In the genomic region with DNA sequence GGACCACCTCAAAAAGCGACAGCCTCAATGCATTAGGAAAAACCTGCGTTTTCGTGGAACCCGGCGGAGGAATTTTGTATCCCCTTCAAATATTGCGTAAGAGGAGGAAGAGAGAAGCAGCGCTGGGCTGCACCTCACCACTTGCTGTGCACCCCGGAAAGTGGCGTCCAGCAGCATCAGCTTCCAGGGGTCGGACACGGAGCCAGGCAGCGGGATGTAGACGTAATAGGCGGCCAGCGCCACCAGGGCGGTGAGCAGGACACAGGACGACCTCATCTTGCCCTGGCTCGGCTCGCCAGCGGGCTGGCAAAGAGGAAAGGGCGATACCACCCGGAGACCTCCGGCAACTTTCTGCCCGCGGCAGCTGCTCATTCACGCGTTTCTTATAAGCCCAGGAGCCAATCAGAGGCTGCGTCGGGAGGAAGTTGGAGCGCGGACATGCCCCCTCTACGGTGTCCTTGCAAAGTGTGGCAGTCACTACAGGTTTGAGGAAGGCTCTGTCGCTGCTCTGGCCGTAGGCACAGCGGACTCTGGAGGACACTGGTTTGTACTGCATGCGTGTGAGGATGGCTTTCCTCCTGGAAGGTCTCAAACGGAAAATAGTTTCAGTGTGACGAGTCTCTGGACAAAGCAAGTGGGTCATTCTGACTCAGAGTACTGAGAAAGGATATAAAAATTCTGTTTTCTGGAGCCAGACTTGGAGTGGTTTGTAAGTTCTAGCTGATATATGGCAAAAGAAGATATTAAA, we compare ENCODE assay signal across 8 cellular contexts. TPM values are rescaled to one million over a fixed set of nuclear protein-coding genes. Genes with fewer than 3 reads are reported as not detected.
A peak's percentile ranks its signal among the peaks of the same experiment; 100 is the strongest.
DNase-seq lines count a peak whose midpoint lies in the region; ATAC-seq and TF ChIP-seq lines count a peak whose summit lies in the region.

A gene with protein sequence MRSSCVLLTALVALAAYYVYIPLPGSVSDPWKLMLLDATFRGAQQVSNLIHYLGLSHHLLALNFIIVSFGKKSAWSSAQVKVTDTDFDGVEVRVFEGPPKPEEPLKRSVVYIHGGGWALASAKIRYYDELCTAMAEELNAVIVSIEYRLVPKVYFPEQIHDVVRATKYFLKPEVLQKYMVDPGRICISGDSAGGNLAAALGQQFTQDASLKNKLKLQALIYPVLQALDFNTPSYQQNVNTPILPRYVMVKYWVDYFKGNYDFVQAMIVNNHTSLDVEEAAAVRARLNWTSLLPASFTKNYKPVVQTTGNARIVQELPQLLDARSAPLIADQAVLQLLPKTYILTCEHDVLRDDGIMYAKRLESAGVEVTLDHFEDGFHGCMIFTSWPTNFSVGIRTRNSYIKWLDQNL (minus strand): TSS at position 359 of the 748 bp plus-strand sequence. CDS start 83 bp downstream, at position 276.

- no peak for TF ChIP-seq EP300 in transverse colon (IDR thresholded peaks at IDR 0.05; ENCODE audit: low read depth)

- H3K4me1 ChIP-seq in cardiac muscle cell (ENCODE audit: low read depth) (peaks cover 6% of the 10 kb centered on the region), parathyroid adenoma (no peaks in the 10 kb centered on the region), transverse colon (peaks cover 0 to 42% (median 22%) of the 10 kb centered on the region in 4 donors)

- TF ChIP-seq POLR2A in transverse colon (IDR thresholded peaks at IDR 0.05) = peak; percentile 97

- H3K4me3 ChIP-seq in SU-DHL-6 (ENCODE audit: insufficient read depth, low read length, poor library complexity, severe bottlenecking) (peak within 1 kb of the TSS; percentile 85), cardiac muscle cell (peak within 1 kb of the TSS; percentile 70), parathyroid adenoma (ENCODE audit: low read depth, low read length) (peak within 1 kb of the TSS; percentile 98), transverse colon (peak within 1 kb of the TSS; percentile 51 to 67 (median 60))

- H2AFZ ChIP-seq in SU-DHL-6 (ENCODE audit: low read depth, low read length, severe bottlenecking) (peak within 1 kb of the TSS; percentile 92), parathyroid adenoma (peak within 1 kb of the TSS; percentile 94)

- H3K4me3 Mint-ChIP-seq in activated naive CD8-positive, alpha-beta T cell treated with anti-CD3 and anti-CD28 coated beads, Interleukin-2, amount 50 U/mL, for 24 hours = peak within 1 kb of the TSS; percentile 93

- H3K79me2 ChIP-seq in SU-DHL-6 (ENCODE audit: insufficient read depth, low read length) = peaks cover 24% of the 10 kb centered on the region
- peaks cover 15% of the 10 kb centered on the region for H3K79me2 ChIP-seq in parathyroid adenoma

- no peaks in the 10 kb centered on the region for H3K27me3 Mint-ChIP-seq in activated naive CD8-positive, alpha-beta T cell treated with anti-CD3 and anti-CD28 coated beads, Interleukin-2, amount 50 U/mL, for 24 hours

- H3K27me3 ChIP-seq in SU-DHL-6 (ENCODE audit: low read length) (no peaks in the 10 kb centered on the region), cardiac muscle cell (peaks cover 9% of the 10 kb centered on the region), parathyroid adenoma (ENCODE audit: control insufficient read depth, insufficient read depth, low read length) (no peaks in the 10 kb centered on the region), transverse colon (no peaks in the 10 kb centered on the region)

- H3K4me1 Mint-ChIP-seq in activated naive CD8-positive, alpha-beta T cell treated with anti-CD3 and anti-CD28 coated beads, Interleukin-2, amount 50 U/mL, for 24 hours = peaks cover 25% of the 10 kb centered on the region

- H3K27ac ChIP-seq in SU-DHL-6 (ENCODE audit: low read depth, low read length) = peak within 1 kb of the TSS; percentile 30
- peak within 1 kb of the TSS; percentile 8 for H3K27ac ChIP-seq in cardiac muscle cell
- H3K27ac ChIP-seq in parathyroid adenoma = peak within 1 kb of the TSS; percentile 77
- H3K27ac ChIP-seq in transverse colon = peak within 1 kb of the TSS; percentile 89 to 93 (median 90)

- H3K36me3 ChIP-seq in SU-DHL-6 (ENCODE audit: low read length) (no peaks in the 10 kb centered on the region), cardiac muscle cell (no peaks in the 10 kb centered on the region), parathyroid adenoma (ENCODE audit: control insufficient read depth, insufficient read depth, low read length) (no peaks in the 10 kb centered on the region), transverse colon (no peaks in the 10 kb centered on the region)

- 0 to 1% methylated on average over 3 to 23 of the region's 38 CpGs for WGBS in transverse colon (ENCODE audit: low coverage in 1 of 2), 2 donors

- intact Hi-C loops in transverse colon (cut with DNase I; ENCODE audit: low total_unique reads) = no loop called here

- H3K4me2 ChIP-seq in SU-DHL-6 (ENCODE audit: low read depth, low read length, poor library complexity, severe bottlenecking) (peak within 1 kb of the TSS; percentile 74), parathyroid adenoma (ENCODE audit: low read length) (peak within 1 kb of the TSS; percentile 90)

- no peaks in the 10 kb centered on the region for H3K9me2 ChIP-seq in SU-DHL-6 (replicated peaks; ENCODE audit: insufficient read depth, low read length)

- peak; percentile 100 for ATAC-seq in HG02759 (IDR thresholded peaks at IDR 0.05; ENCODE audit: unreplicated experiment)
- peak; percentile 99 for ATAC-seq in activated naive CD8-positive, alpha-beta T cell treated with anti-CD3 and anti-CD28 coated beads, Interleukin-2, amount 50 U/mL, for 24 hours

- H4K20me1 ChIP-seq in SU-DHL-6 (ENCODE audit: low read depth, low read length) = no peaks in the 10 kb centered on the region

- peak within 1 kb of the TSS; percentile 55 for H3K27ac Mint-ChIP-seq in activated naive CD8-positive, alpha-beta T cell treated with anti-CD3 and anti-CD28 coated beads, Interleukin-2, amount 50 U/mL, for 24 hours

- no peaks in the 10 kb centered on the region for H3F3A ChIP-seq in SU-DHL-6 (ENCODE audit: insufficient read depth)

- H3K36me3 Mint-ChIP-seq in activated naive CD8-positive, alpha-beta T cell treated with anti-CD3 and anti-CD28 coated beads, Interleukin-2, amount 50 U/mL, for 24 hours (ENCODE audit: low read depth) = no peaks in the 10 kb centered on the region

- H3K9me3 ChIP-seq in SU-DHL-6 (ENCODE audit: insufficient read depth, low read length) (no peaks in the 10 kb centered on the region), cardiac muscle cell (ENCODE audit: low read depth) (no peaks in the 10 kb centered on the region), parathyroid adenoma (ENCODE audit: control insufficient read depth, low read length) (no peaks in the 10 kb centered on the region), transverse colon (no peaks in the 10 kb centered on the region)

- H3K9me3 Mint-ChIP-seq in activated naive CD8-positive, alpha-beta T cell treated with anti-CD3 and anti-CD28 coated beads, Interleukin-2, amount 50 U/mL, for 24 hours = no peaks in the 10 kb centered on the region

- DNase-seq in NCI-H128 (lab: John Stamatoyannopoulos, UW; ENCODE audit: unreplicated experiment) (peak; percentile 67), cardiac muscle cell (ENCODE audit: low read depth in 1 of 2, low spot score in 1 of 2) (peak; percentile 93 to 95), transverse colon (peak; percentile 93)
- DNase-seq in activated naive CD8-positive, alpha-beta T cell treated with anti-CD3 and anti-CD28 coated beads, Interleukin-2, amount 50 U/mL, for 24 hours = peak; percentile 77

- H3K9ac ChIP-seq in SU-DHL-6 (ENCODE audit: low read length) (peak within 1 kb of the TSS; percentile 74), parathyroid adenoma (peak within 1 kb of the TSS; percentile 57)

- peak; percentile 86 for TF ChIP-seq CTCF in GM12873 (IDR thresholded peaks at IDR 0.05; ENCODE audit: insufficient read depth, low read depth, low read length, missing control alignments)
- peak; percentile 61 for TF ChIP-seq CTCF in SU-DHL-6 (IDR thresholded peaks at IDR 0.05; ENCODE audit: insufficient read depth, low read length, poor library complexity, severe bottlenecking)
- TF ChIP-seq CTCF in cardiac muscle cell (IDR thresholded peaks at IDR 0.05; ENCODE audit: low read depth, low read length) = peak; percentile 73
- peak; percentile 95 for TF ChIP-seq CTCF in parathyroid adenoma (IDR thresholded peaks at IDR 0.05)
- peak; percentile 77 to 95 (median 83) for TF ChIP-seq CTCF in transverse colon (IDR thresholded peaks at IDR 0.05)

- in situ Hi-C loops in transverse colon (cut with MboI; ENCODE audit: low pct_ligation_motif_present in 1 of 4, low pct_unique_long_range_greater_than_20kb in 1 of 4, low sequenced_read_pairs in 3 of 4) = no loop called here

RNA-seq across cellular contexts. Expression of the gene that starts here (rescaled TPM):
- 3.2 and 8.0 TPM in 2 replicates for total RNA-seq in cardiac muscle cell
- polyA plus RNA-seq in cardiac muscle cell = 3.2 and 7.5 TPM in 2 replicates
- 10 to 100 TPM in 3 of 4 donors, 1 to 10 TPM in 1; 2.4 to 88.3 (median 29.3) TPM for total RNA-seq in transverse colon

Comparison
In these comparisons a context has a peak if more than half of its experiments do, and no peak if none do; other contexts are left out.
1. Peak in every context shown above with its lines: DNase-seq, ATAC-seq, H3K4me3 ChIP-seq and H3K27ac ChIP-seq.
2. H3K27ac ChIP-seq: peak in every context shown above with its lines; median percentile 90 in transverse colon; 77 in parathyroid adenoma; 30 in SU-DHL-6; 8 in cardiac muscle cell.